11 cellular contexts compared by ENCODE assay signal in genomic region chr1:164765557-164765956, GRCh38.
A peak's percentile ranks its signal among the peaks of the same experiment; 100 is the strongest.
DNase-seq lines count a peak whose midpoint lies in the region; ATAC-seq and TF ChIP-seq lines count a peak whose summit lies in the region.
"Had no signal": no experiment of that assay in that cellular context is flagged by ENCODE, and none has a peak within 500 bp of the region (broad histone marks: within the 10 kb centered on the region; RNA-seq: fewer than 3 reads in every experiment).

No MANE protein-coding gene starts in this region.

- H3K36me3 ChIP-seq in ACC112 (ENCODE audit: insufficient read depth, low read length) = no peaks in the 10 kb centered on the region
- no peaks in the 10 kb centered on the region for H3K36me3 ChIP-seq in mesodermal cell (ENCODE audit: control insufficient read depth, insufficient read depth, low read length)

- H3K4me3 ChIP-seq in ACC112 (ENCODE audit: low read depth, low read length) = peak overlapping the region; percentile 21; the same call in 1 of the 2 replicates
- H3K4me3 ChIP-seq in cardiac fibroblast (replicated peaks in 1 of 2; ENCODE audit: low read depth in 2 of 2, low read length in 2 of 2) = no peak overlapping the region
- no peak overlapping the region for H3K4me3 ChIP-seq in mesodermal cell (ENCODE audit: extremely low read depth, insufficient read depth, low read length, poor library complexity, severe bottlenecking)

- no peak for ATAC-seq in HG02678 (IDR thresholded peaks at IDR 0.05; ENCODE audit: unreplicated experiment)

- H3K27ac ChIP-seq in ACC112 (ENCODE audit: low read depth, low read length) = peak overlapping the region; percentile 97
- H3K27ac ChIP-seq in mesodermal cell (ENCODE audit: low read depth, low read length, severe bottlenecking) = peak overlapping the region; percentile 67

- no peaks in the 10 kb centered on the region for H3K79me2 ChIP-seq in ACC112 (ENCODE audit: control insufficient read depth, insufficient read depth, low read length, unreplicated experiment)

- peaks cover 57% of the 10 kb centered on the region for H3K4me1 ChIP-seq in ACC112 (ENCODE audit: control insufficient read depth, insufficient read depth, low read length, unreplicated experiment)
- H3K4me1 ChIP-seq in mesodermal cell (ENCODE audit: control insufficient read depth, insufficient read depth, low read length, poor library complexity, severe bottlenecking) = peaks cover 40% of the 10 kb centered on the region

- no peaks in the 10 kb centered on the region for H3K9me3 ChIP-seq in mesodermal cell (ENCODE audit: control insufficient read depth, low read length)

- H2AFZ ChIP-seq in ACC112 (ENCODE audit: low read length, unreplicated experiment) = no peak overlapping the region

- DNase-seq in HS-5 (ENCODE audit: low read depth) = peak; percentile 61
- DNase-seq in cardiac fibroblast (ENCODE audit: low read depth in 2 of 2) = peak; percentile 82 to 94
- DNase-seq in ecto neural progenitor cell (ENCODE audit: low spot score) = no peak
- DNase-seq in NCI-H1436 (lab: John Stamatoyannopoulos, UW) = no peak
- no peak for DNase-seq in activated effector memory CD4-positive, alpha-beta T cell treated with Interleukin-2 at 50 U/mL for 16 hours
- DNase-seq: activated T-cell treated with anti-CD3 and anti-CD28 coated beads, Interleukin-2, amount 50 U/mL, for 72 hours; NCI-H526 treated with DMSO at 0.1 percent for 48 hours; stimulated activated CD4-positive, alpha-beta T cell treated with anti-CD3 and anti-CD28 coated beads, Interleukin-4, amount 100 ng/mL, for 4 hours had no signal

- H3K27me3 ChIP-seq in ACC112 (ENCODE audit: insufficient read depth, low read length) = no peaks in the 10 kb centered on the region

- no peak for TF ChIP-seq CTCF in cardiac fibroblast (IDR thresholded peaks at IDR 0.05; ENCODE audit: low read depth, low read length)

Comparison
In these comparisons a context has a peak if more than half of its experiments do, and no peak if none do; other contexts are left out.
1. DNase-seq: peak in HS-5 (single experiment) and cardiac fibroblast (2 of 2); none in ecto neural progenitor cell (single experiment), NCI-H1436 (single experiment) and activated effector memory CD4-positive, alpha-beta T cell treated with Interleukin-2 at 50 U/mL for 16 hours (single experiment).